Comparison of ENCODE assay signal across 1 cellular context in the genomic region with DNA sequence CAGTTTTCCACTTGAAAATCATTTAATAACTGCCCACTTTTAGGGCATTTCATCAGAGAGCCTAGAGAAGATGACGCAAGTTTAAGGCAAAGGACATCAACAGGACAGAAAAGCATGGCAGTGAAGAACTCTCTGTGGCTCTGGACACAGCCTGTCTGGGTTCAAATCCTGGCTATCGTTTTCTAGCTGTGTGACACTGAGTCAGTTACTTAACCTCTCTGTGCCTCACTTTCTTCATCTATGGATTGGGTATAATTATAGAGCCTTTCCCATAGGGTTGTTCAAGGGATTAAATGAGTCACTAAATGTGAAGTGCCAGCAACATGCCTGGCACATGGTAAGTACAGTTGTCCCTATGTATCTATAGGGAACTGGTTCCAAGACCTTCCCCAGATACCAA.
TF ChIP-seq lines count a peak whose summit lies in the region.

No MANE protein-coding gene starts in this region.

TF ChIP-seq in HEK293, 187 proteins besides CTCF, POLR2A, EP300 and RAD21:
- TF ChIP-seq ATF2 (tag by site-specific recombination; IDR thresholded peaks at IDR 0.05; ENCODE audit: low read depth): no peak
- TF ChIP-seq, protein P1, sequence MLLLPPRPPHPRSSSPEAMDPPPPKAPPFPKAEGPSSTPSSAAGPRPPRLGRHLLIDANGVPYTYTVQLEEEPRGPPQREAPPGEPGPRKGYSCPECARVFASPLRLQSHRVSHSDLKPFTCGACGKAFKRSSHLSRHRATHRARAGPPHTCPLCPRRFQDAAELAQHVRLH (tag by site-specific recombination; IDR thresholded peaks at IDR 0.05): 0 out of 2 replicates have a peak, but pooled peaks have one; percentile 59
- TF ChIP-seq ZNF629 (tag by site-specific recombination; IDR thresholded peaks at IDR 0.05): no peak
- TF ChIP-seq ZNF768 (tag by site-specific recombination; IDR thresholded peaks at IDR 0.05): peak; percentile 92
